ENCODE assay signal across 9 cellular contexts in genomic region chr3:12193485-12194165, GRCh38. TPM values are rescaled to one million over a fixed set of nuclear protein-coding genes. Genes with fewer than 3 reads are reported as not detected.
DNase-seq lines count a peak whose midpoint lies in the region; ATAC-seq, FAIRE-seq and TF ChIP-seq lines count a peak whose summit lies in the region.
"Had no signal": no experiment of that assay in that cellular context is flagged by ENCODE, and none has a peak within 500 bp of the region (broad histone marks: within the 10 kb centered on the region; RNA-seq: fewer than 3 reads in every experiment).

No MANE protein-coding gene starts in this region.

- peak overlapping the region; percentile 81 for H2AK5ac ChIP-seq in IMR-90 (ENCODE audit: low read depth, low read length)

- in situ Hi-C loops in IMR-90 (cut with MboI; ENCODE audit: low sequenced_read_pairs): no loop called here

- H4K8ac ChIP-seq in IMR-90 (ENCODE audit: low read depth in 2 of 2, low read length in 2 of 2): peak overlapping the region; percentile 14 to 96; a peak in 3 of 4 replicates

- dilution Hi-C loops in IMR-90 (cut with HindIII; ENCODE audit: low sequenced_read_pairs, unreplicated experiment): no loop called here

- H3K9me1 ChIP-seq in IMR-90 (ENCODE audit: insufficient read depth, low read length): peaks cover 12% of the 10 kb centered on the region

- no peaks in the 10 kb centered on the region for H4K20me1 ChIP-seq in IMR-90 (ENCODE audit: insufficient read depth, low read length)

- peak overlapping the region; percentile 95 for H2BK5ac ChIP-seq in IMR-90 (ENCODE audit: low read depth, low read length, poor library complexity, severe bottlenecking)

- H3K9ac ChIP-seq in IMR-90 (ENCODE audit: low read depth, low read length) (peak overlapping the region; percentile 56), kidney (ENCODE audit: low read length in 2 of 2) (no peak overlapping the region)

- H3K14ac ChIP-seq in IMR-90 (replicated peaks; ENCODE audit: low read depth, low read length): peak overlapping the region; percentile 95

- H3K27ac ChIP-seq in IMR-90 (ENCODE audit: insufficient read depth, low read length): peak overlapping the region; percentile 95
- H3K27ac ChIP-seq in left lung: peak overlapping the region; percentile 63 to 89
- H3K27ac ChIP-seq in kidney (ENCODE audit: low read depth in 2 of 2, low read length in 2 of 2): no peak overlapping the region

- no peak overlapping the region for H3K4me3 ChIP-seq in IMR-90 (ENCODE audit: insufficient read depth, low read depth, low read length)
- H3K4me3 ChIP-seq in left lung: no peak overlapping the region
- no peak overlapping the region for H3K4me3 ChIP-seq in kidney (ENCODE audit: low read length in 2 of 2)

- peaks cover 3% of the 10 kb centered on the region for H3K9me3 ChIP-seq in IMR-90 (ENCODE audit: control insufficient read depth, insufficient read depth, low read length)
- no peaks in the 10 kb centered on the region for H3K9me3 ChIP-seq in left lung
- H3K9me3 ChIP-seq in kidney (ENCODE audit: control insufficient read depth in 1 of 2, low read length in 2 of 2): no peaks in the 10 kb centered on the region

- H3K79me1 ChIP-seq in IMR-90 (ENCODE audit: low read depth in 1 of 2, low read length in 2 of 2): no peaks in the 10 kb centered on the region

- peak overlapping the region; percentile 87 for H3K27ac Mint-ChIP-seq in activated naive CD8-positive, alpha-beta T cell
- H3K27ac Mint-ChIP-seq in glutamatergic neuron (ENCODE audit: unreplicated experiment): no peak overlapping the region

- FAIRE-seq in kidney (lab: Jason Lieb, UNC): no peak

- H3K56ac ChIP-seq in IMR-90 (ENCODE audit: extremely low read depth, insufficient read depth, low read length): peak overlapping the region; percentile 92

- H3K9me3 Mint-ChIP-seq in activated naive CD8-positive, alpha-beta T cell (ENCODE audit: low read depth): no peaks in the 10 kb centered on the region
- H3K9me3 Mint-ChIP-seq in glutamatergic neuron (ENCODE audit: unreplicated experiment): no peaks in the 10 kb centered on the region

- H3K4me1 ChIP-seq in IMR-90 (ENCODE audit: control insufficient read depth, insufficient read depth, low read length) (peaks cover 28% of the 10 kb centered on the region), left lung (peaks cover 13 to 76% of the 10 kb centered on the region in 2 donors), kidney (ENCODE audit: control insufficient read depth in 1 of 2, insufficient read depth in 1 of 2, low read depth in 1 of 2, low read length in 2 of 2) (no peaks in the 10 kb centered on the region)

- intact Hi-C loops in IMR-90 (cut with micrococcal nuclease): loop anchor here (5.0 kb wide), 3 partner anchors 94 to 364 kb away; partner anchors contain the start of genes MKRN2 and PPARG
- intact Hi-C loops in left lung (cut with DNase I): no loop called here
- intact Hi-C loops in kidney (cut with DNase I): no loop called here

- H3K4me1 Mint-ChIP-seq in activated naive CD8-positive, alpha-beta T cell (ENCODE audit: low read depth): peaks cover 41% of the 10 kb centered on the region
- H3K4me1 Mint-ChIP-seq in glutamatergic neuron (ENCODE audit: low read depth, unreplicated experiment): peaks cover 5% of the 10 kb centered on the region

- POLR2A ChIA-PET in IMR-90 (lab: Charles Lee; ENCODE audit: unreplicated experiment): no interaction called here

- peak overlapping the region; percentile 36 for H3K4me3 Mint-ChIP-seq in activated naive CD8-positive, alpha-beta T cell
- no peak overlapping the region for H3K4me3 Mint-ChIP-seq in glutamatergic neuron (ENCODE audit: unreplicated experiment)

- ATAC-seq in GM21576 (IDR thresholded peaks at IDR 0.05; ENCODE audit: unreplicated experiment) (peak; percentile 59), IMR-90 (ENCODE audit: low read depth) (peak; percentile 88), left lung (peak; percentile 94)

- H2BK120ac ChIP-seq in IMR-90 (ENCODE audit: low read depth, low read length): peak overlapping the region; percentile 97

- no peak for TF ChIP-seq RAD21 in IMR-90 (IDR thresholded peaks at IDR 0.05; ENCODE audit: low read length)

- H2AFZ ChIP-seq in IMR-90 (replicated peaks; ENCODE audit: low read length, poor library complexity): peak overlapping the region; percentile 81

- H4K5ac ChIP-seq in IMR-90 (ENCODE audit: low read depth, low read length): peak overlapping the region; percentile 91

- BruUV-seq in IMR-90 (replicated peaks; lab: Mats Ljungman, UMichigan): no TSS peak

- TF ChIP-seq CTCF in IMR-90 (conservative IDR thresholded peaks at IDR 0.05; ENCODE audit: low read depth, low read length): no peak
- TF ChIP-seq CTCF in left lung (IDR thresholded peaks at IDR 0.05): no peak
- no peak for TF ChIP-seq CTCF in kidney (IDR thresholded peaks at IDR 0.05; ENCODE audit: borderline replicate concordance, extremely low read depth, insufficient read depth)
- TF ChIP-seq CTCF in glutamatergic neuron (IDR thresholded peaks at IDR 0.05; ENCODE audit: partially characterized antibody, unreplicated experiment): no peak

- WGBS in IMR-90 (ENCODE audit: extremely low coverage in 2 of 2, insufficient read length in 1 of 2), 2 experiments: no CpG with 5 or more reads among the region's 1 CpG

- H2BK15ac ChIP-seq in IMR-90 (ENCODE audit: low read depth, low read length): peak overlapping the region; percentile 88; the same call in 2 of the 3 replicates

- peak overlapping the region; percentile 99 for H2BK20ac ChIP-seq in IMR-90 (ENCODE audit: low read depth, low read length)

- DNase-seq in GM04504 (ENCODE audit: low read depth): peak; percentile 94
- peak; percentile 100 for DNase-seq in IMR-90
- peak in 1 of 2 donors; percentile 80 for DNase-seq in left lung
- DNase-seq in kidney: no peak
- no peak for DNase-seq in NCI-H2081 (lab: John Stamatoyannopoulos, UW)
- DNase-seq in glutamatergic neuron: no peak

- H3K27me3 ChIP-seq in IMR-90 (ENCODE audit: control insufficient read depth, insufficient read depth, low read length): no peaks in the 10 kb centered on the region
- no peaks in the 10 kb centered on the region for H3K27me3 ChIP-seq in left lung

- no peak for TF ChIP-seq POLR2A in IMR-90 (IDR thresholded peaks at IDR 0.05; ENCODE audit: low read depth, low read length)

- H3K23ac ChIP-seq in IMR-90 (ENCODE audit: low read depth, low read length): peak overlapping the region; percentile 96; the same call in 1 of the 2 replicates

- CTCF ChIA-PET in IMR-90 (lab: Yijun Ruan, JAX): no interaction called here

- H3K27me3 Mint-ChIP-seq in activated naive CD8-positive, alpha-beta T cell: no peaks in the 10 kb centered on the region
- no peaks in the 10 kb centered on the region for H3K27me3 Mint-ChIP-seq in glutamatergic neuron (ENCODE audit: unreplicated experiment)

- no peaks in the 10 kb centered on the region for H3K36me3 Mint-ChIP-seq in activated naive CD8-positive, alpha-beta T cell
- peaks cover 11% of the 10 kb centered on the region for H3K36me3 Mint-ChIP-seq in glutamatergic neuron (ENCODE audit: unreplicated experiment)

- peak overlapping the region; percentile 86 for H2AK9ac ChIP-seq in IMR-90 (replicated peaks; ENCODE audit: low read depth, low read length, poor library complexity)

- H4K91ac ChIP-seq in IMR-90 (ENCODE audit: insufficient read depth, low read depth, low read length): peak overlapping the region; percentile 88

- no peaks in the 10 kb centered on the region for H3K36me3 ChIP-seq in IMR-90 (ENCODE audit: control insufficient read depth, insufficient read depth, low read length)
- H3K36me3 ChIP-seq in left lung: no peaks in the 10 kb centered on the region
- no peaks in the 10 kb centered on the region for H3K36me3 ChIP-seq in kidney (ENCODE audit: control insufficient read depth in 1 of 2, insufficient read depth in 2 of 2, low read length in 2 of 2)

- H3K18ac ChIP-seq in IMR-90 (ENCODE audit: low read depth, low read length): peak overlapping the region; percentile 92

- H3K4me2 ChIP-seq in IMR-90 (ENCODE audit: low read depth, low read length): peak overlapping the region; percentile 65

- H3K4ac ChIP-seq in IMR-90 (ENCODE audit: low read depth, low read length): peak overlapping the region; percentile 96

TF ChIP-seq in IMR-90, 13 proteins besides CTCF, POLR2A, EP300 and RAD21 (continues in another document):
- TF ChIP-seq RCOR1 (IDR thresholded peaks at IDR 0.05; ENCODE audit: insufficient replicate concordance, low read length) (peak; percentile 78), SMC3 (IDR thresholded peaks at IDR 0.05; ENCODE audit: low read depth, low read length) (0 out of 2 replicates have a peak, but pooled peaks have one; percentile 3), RFX5 (IDR thresholded peaks at IDR 0.05; ENCODE audit: low read depth, low read length) (no peak), ELK1 (IDR thresholded peaks at IDR 0.05; ENCODE audit: borderline replicate concordance, low read depth, low read length) (no peak), MAZ (IDR thresholded peaks at IDR 0.05; ENCODE audit: borderline replicate concordance, low read depth, low read length) (no peak), MXI1 (IDR thresholded peaks at IDR 0.05; ENCODE audit: borderline replicate concordance, low read depth, low read length) (no peak), MAFK (IDR thresholded peaks at IDR 0.05; ENCODE audit: low read depth, low read length) (peak; percentile 88), USF2 (IDR thresholded peaks at IDR 0.05; ENCODE audit: low read depth, low read length) (no peak; the same call in 1 of the 2 replicates), FOS (IDR thresholded peaks at IDR 0.05; ENCODE audit: low read depth, low read length) (peak; percentile 98), BHLHE40 (IDR thresholded peaks at IDR 0.05; ENCODE audit: low read depth, low read length) (peak; percentile 73)

RNA-seq across cellular contexts. Expression of gene TIMP4, which starts 34.9 kb away (rescaled TPM):
- total RNA-seq in IMR-90 (2012; rRNA removed) (0.54 and 0.56 TPM in 2 replicates), left lung (10 to 100 TPM in 1 of 2 donors, under 1 TPM in 1; 0.93 to 11.3 TPM), kidney (7.6 TPM), glutamatergic neuron (ENCODE audit: unreplicated experiment) (not detected)
- polyA plus RNA-seq in IMR-90 (2012; rRNA removed) (0.39 and 0.40 TPM in 2 replicates), kidney (ENCODE audit: insufficient read depth, low read depth, low replicate concordance) (2.4 TPM)
- polyA plus RNA-seq in IMR-90 (2012; cell fraction: cytosol; rRNA removed): 0.57 and 0.80 TPM in 2 replicates
- polyA plus RNA-seq in IMR-90 (2012; cell fraction: nucleus; rRNA removed; ENCODE audit: low replicate concordance): 0.13 and 0.16 TPM in 2 replicates
- total RNA-seq: T-helper 2 cell treated with Interferon-gamma antibody and Interleukin-4, amounts not matched to agents 100 ng/mL and 5 ng/mL, for 36 hours had no signal

Comparison
In these comparisons a context has a peak if more than half of its experiments do, and no peak if none do; other contexts are left out.
1. DNase-seq: peak in GM04504 (single experiment) and IMR-90 (single experiment); none in kidney (single experiment), NCI-H2081 (0 of 2) and glutamatergic neuron (single experiment).
2. H3K27ac ChIP-seq: peak in IMR-90 (single experiment) and left lung (2 of 2); none in kidney (0 of 2).
3. Peak in every context shown above with its lines, with median percentiles within 50 percentile points of each other: ATAC-seq.